8 cellular contexts compared by ENCODE assay signal in genomic region chr4:25439913-25440477, GRCh38.
DNase-seq lines count a peak whose midpoint lies in the region; ATAC-seq, FAIRE-seq and TF ChIP-seq lines count a peak whose summit lies in the region.

No MANE protein-coding gene starts in this region.

- no peak overlapping the region for H3K27ac ChIP-seq in smooth muscle cell (ENCODE audit: low read depth)

- no peaks in the 10 kb centered on the region for H3F3A ChIP-seq in smooth muscle cell (ENCODE audit: low read depth)

- H2AFZ ChIP-seq in smooth muscle cell (ENCODE audit: low read depth), result no peak overlapping the region

- no peaks in the 10 kb centered on the region for H3K79me2 ChIP-seq in smooth muscle cell (ENCODE audit: low read depth)

- no peaks in the 10 kb centered on the region for H4K20me1 ChIP-seq in smooth muscle cell (ENCODE audit: low read depth)

- no peaks in the 10 kb centered on the region for H3K27me3 ChIP-seq in smooth muscle cell (ENCODE audit: low read depth)

- WGBS in smooth muscle cell (ENCODE audit: low lambda C conversion rate), result 53% methylated on average over 2 of the region's 2 CpGs

- ATAC-seq in HG02763 (IDR thresholded peaks at IDR 0.05; ENCODE audit: unreplicated experiment) (peak; percentile 73), SK-N-SH treated with all-trans-retinoic acid at 6 μM for 48 hours (peak; percentile 92)

- no peak overlapping the region for H3K4me3 ChIP-seq in smooth muscle cell

- H3K4me2 ChIP-seq in smooth muscle cell, result no peak overlapping the region

- TF ChIP-seq CTCF in smooth muscle cell (IDR thresholded peaks at IDR 0.05; ENCODE audit: borderline replicate concordance, insufficient read depth, poor library complexity, severe bottlenecking), result peak; percentile 90

- no peaks in the 10 kb centered on the region for H3K36me3 ChIP-seq in smooth muscle cell (ENCODE audit: low read depth)

- no peaks in the 10 kb centered on the region for H3K4me1 ChIP-seq in smooth muscle cell (ENCODE audit: low read depth)

- H3K9ac ChIP-seq in smooth muscle cell (ENCODE audit: low read depth), result no peak overlapping the region

- FAIRE-seq in GM12892 (lab: Jason Lieb, UNC), result peak; percentile 38

- TF ChIP-seq POLR2A in GM12892 (IDR thresholded peaks at IDR 0.05; ENCODE audit: low read depth, low read length), result no peak

- H3K9me3 ChIP-seq in smooth muscle cell (replicated peaks; ENCODE audit: low read depth), result no peaks in the 10 kb centered on the region

- DNase-seq in A172 (ENCODE audit: low spot score) (peak; percentile 69), GM12892 (ENCODE audit: insufficient read length) (peak; percentile 49), NCI-H1092 treated with DMSO at 0.1 percent for 48 hours (lab: John Stamatoyannopoulos, UW) (peak; percentile 88), astrocyte of the hippocampus (ENCODE audit: low read depth, low spot score) (peak; percentile 89), hypothalamus (lab: John Stamatoyannopoulos, UW) (peak in 35 of 51 donors; percentile 2 to 69 (median 40)), smooth muscle cell (lab: John Stamatoyannopoulos, UW; ENCODE audit: unreplicated experiment) (peak; percentile 6)

TF ChIP-seq in SK-N-SH treated with all-trans-retinoic acid at 6 μM for 48 hours, 23 proteins besides CTCF, POLR2A, EP300 and RAD21:
- TF ChIP-seq TCF4 (CRISPR knock-in tag; IDR thresholded peaks at IDR 0.05; ENCODE audit: borderline replicate concordance) (no peak), ZFP30 (CRISPR knock-in tag; IDR thresholded peaks at IDR 0.05) (no peak), CSRNP3 (CRISPR knock-in tag; IDR thresholded peaks at IDR 0.05) (no peak), CREB5 (CRISPR knock-in tag; IDR thresholded peaks at IDR 0.05; ENCODE audit: low read depth) (no peak), ZNF565 (CRISPR knock-in tag; conservative IDR thresholded peaks at IDR 0.05; ENCODE audit: low read depth) (no peak), ZNF70 (CRISPR knock-in tag; IDR thresholded peaks at IDR 0.05) (no peak)
- TF ChIP-seq, protein P1, sequence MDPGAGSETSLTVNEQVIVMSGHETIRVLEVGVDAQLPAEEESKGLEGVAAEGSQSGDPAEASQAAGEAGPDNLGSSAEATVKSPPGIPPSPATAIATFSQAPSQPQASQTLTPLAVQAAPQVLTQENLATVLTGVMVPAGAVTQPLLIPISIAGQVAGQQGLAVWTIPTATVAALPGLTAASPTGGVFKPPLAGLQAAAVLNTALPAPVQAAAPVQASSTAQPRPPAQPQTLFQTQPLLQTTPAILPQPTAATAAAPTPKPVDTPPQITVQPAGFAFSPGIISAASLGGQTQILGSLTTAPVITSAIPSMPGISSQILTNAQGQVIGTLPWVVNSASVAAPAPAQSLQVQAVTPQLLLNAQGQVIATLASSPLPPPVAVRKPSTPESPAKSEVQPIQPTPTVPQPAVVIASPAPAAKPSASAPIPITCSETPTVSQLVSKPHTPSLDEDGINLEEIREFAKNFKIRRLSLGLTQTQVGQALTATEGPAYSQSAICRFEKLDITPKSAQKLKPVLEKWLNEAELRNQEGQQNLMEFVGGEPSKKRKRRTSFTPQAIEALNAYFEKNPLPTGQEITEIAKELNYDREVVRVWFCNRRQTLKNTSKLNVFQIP (CRISPR knock-in tag; IDR thresholded peaks at IDR 0.05; ENCODE audit: borderline replicate concordance, low read depth), result no peak

Comparison
In these comparisons a context has a peak if more than half of its experiments do, and no peak if none do; other contexts are left out.
1. DNase-seq: peak in every context shown above with its lines; median percentile 89 in astrocyte of the hippocampus; 88 in NCI-H1092 treated with DMSO at 0.1 percent for 48 hours; 69 in A172; 49 in GM12892; 40 in hypothalamus; 6 in smooth muscle cell.